In the genomic region with DNA sequence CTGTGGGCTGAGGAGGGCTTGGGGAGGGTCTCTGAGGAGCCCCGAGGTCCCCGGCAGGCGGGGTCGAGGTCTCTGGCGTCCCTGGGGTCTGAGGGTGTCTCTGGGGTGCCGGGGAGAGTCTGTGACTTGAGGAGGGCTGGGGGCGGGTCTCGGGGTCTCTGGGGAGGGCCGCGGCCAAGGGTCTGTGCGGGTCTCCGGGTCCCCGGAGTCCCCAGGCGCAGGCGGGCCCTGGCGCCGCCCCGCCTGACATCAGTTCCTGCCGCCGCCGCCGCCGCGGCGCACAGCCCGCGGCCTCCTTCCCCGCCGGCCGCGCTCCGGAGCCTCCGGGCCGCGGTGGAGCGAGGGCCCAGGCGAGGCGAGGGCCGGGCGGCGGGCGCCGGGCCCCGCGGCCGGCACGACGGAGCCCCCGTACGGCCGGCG, we compare ENCODE assay signal across 8 cellular contexts. TPM values are rescaled to one million over a fixed set of nuclear protein-coding genes. Genes with fewer than 3 reads are reported as not detected.
DNase-seq lines count a peak whose midpoint lies in the region; ATAC-seq and TF ChIP-seq lines count a peak whose summit lies in the region.

A gene with protein sequence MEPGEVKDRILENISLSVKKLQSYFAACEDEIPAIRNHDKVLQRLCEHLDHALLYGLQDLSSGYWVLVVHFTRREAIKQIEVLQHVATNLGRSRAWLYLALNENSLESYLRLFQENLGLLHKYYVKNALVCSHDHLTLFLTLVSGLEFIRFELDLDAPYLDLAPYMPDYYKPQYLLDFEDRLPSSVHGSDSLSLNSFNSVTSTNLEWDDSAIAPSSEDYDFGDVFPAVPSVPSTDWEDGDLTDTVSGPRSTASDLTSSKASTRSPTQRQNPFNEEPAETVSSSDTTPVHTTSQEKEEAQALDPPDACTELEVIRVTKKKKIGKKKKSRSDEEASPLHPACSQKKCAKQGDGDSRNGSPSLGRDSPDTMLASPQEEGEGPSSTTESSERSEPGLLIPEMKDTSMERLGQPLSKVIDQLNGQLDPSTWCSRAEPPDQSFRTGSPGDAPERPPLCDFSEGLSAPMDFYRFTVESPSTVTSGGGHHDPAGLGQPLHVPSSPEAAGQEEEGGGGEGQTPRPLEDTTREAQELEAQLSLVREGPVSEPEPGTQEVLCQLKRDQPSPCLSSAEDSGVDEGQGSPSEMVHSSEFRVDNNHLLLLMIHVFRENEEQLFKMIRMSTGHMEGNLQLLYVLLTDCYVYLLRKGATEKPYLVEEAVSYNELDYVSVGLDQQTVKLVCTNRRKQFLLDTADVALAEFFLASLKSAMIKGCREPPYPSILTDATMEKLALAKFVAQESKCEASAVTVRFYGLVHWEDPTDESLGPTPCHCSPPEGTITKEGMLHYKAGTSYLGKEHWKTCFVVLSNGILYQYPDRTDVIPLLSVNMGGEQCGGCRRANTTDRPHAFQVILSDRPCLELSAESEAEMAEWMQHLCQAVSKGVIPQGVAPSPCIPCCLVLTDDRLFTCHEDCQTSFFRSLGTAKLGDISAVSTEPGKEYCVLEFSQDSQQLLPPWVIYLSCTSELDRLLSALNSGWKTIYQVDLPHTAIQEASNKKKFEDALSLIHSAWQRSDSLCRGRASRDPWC (plus strand): TSS at position 279 of the 420 bp plus-strand sequence. CDS start 239 bp downstream, outside the sequence.

- POLR2A ChIA-PET in HEK293T (lab: Yijun Ruan, JAX), result no interaction called here
- POLR2A ChIA-PET in RWPE1 (lab: Yijun Ruan, JAX; ENCODE audit: low non-redundant PET), result no interaction called here

- peaks cover 16 to 22% of the 10 kb centered on the region in 2 experiments for H3K4me1 ChIP-seq in trophoblast cell (ENCODE audit: control insufficient read depth in 1 of 2, insufficient read depth in 2 of 2, low read length in 2 of 2)

- peaks cover 17% of the 10 kb centered on the region for H3K79me1 ChIP-seq in trophoblast cell (ENCODE audit: low read length)

- peaks cover 12% of the 10 kb centered on the region for H3K79me2 ChIP-seq in trophoblast cell (ENCODE audit: control insufficient read depth, insufficient read depth, low read length, poor library complexity)

- peak within 1 kb of the TSS; percentile 90 for H2BK12ac ChIP-seq in trophoblast cell (ENCODE audit: low read length)

- no peaks in the 10 kb centered on the region for H3K27me3 ChIP-seq in trophoblast cell (ENCODE audit: insufficient read depth, low read length)

- H4K8ac ChIP-seq in trophoblast cell (ENCODE audit: low read depth, low read length), result peak within 1 kb of the TSS; percentile 97

- peak within 1 kb of the TSS; percentile 91 for H2AK5ac ChIP-seq in trophoblast cell (ENCODE audit: low read length)

- CTCF ChIA-PET in HEK293T (lab: Yijun Ruan, JAX) (no interaction called here), RWPE1 (lab: Yijun Ruan, JAX) (interaction anchor here (0.6 kb wide), 1 partner anchor 394 kb away, joined by 3 read pairs; no protein-coding TSS in a partner anchor)

- ATAC-seq in HG03469 (IDR thresholded peaks at IDR 0.05; ENCODE audit: unreplicated experiment), result no peak

- H2BK120ac ChIP-seq in trophoblast cell (ENCODE audit: insufficient read depth, low read length, poor library complexity), result peak within 1 kb of the TSS; percentile 91

- DNase-seq in EH (ENCODE audit: low read depth) (peak; percentile 62), HEK293T (ENCODE audit: extremely low spot score) (peak; percentile 73), RWPE1 (ENCODE audit: low spot score) (peak; percentile 28), head of caudate nucleus (peak in 32 of 42 donors; percentile 17 to 70 (median 51)), trophoblast cell (peak in 1 of 2 donors; percentile 57), DMS153 (lab: John Stamatoyannopoulos, UW) (no peak)
- DNase-seq in activated naive CD4-positive, alpha-beta T cell treated with anti-CD3 and anti-CD28 coated beads, Interleukin-2, amount 50 U/mL, for 16 hours, result peak; percentile 56

- no peak for TF ChIP-seq CTCF in RWPE1 (conservative IDR thresholded peaks at IDR 0.05; ENCODE audit: low read depth)

- intact Hi-C loops in head of caudate nucleus (cut with DNase I), result no loop called here

- peak within 1 kb of the TSS; percentile 96 for H3K4me2 ChIP-seq in trophoblast cell (ENCODE audit: low read length)

- H3K4ac ChIP-seq in trophoblast cell (ENCODE audit: low read depth, low read length), result peak within 1 kb of the TSS; percentile 98

- H2AFZ ChIP-seq in trophoblast cell (ENCODE audit: insufficient read depth, low read length, poor library complexity), result peak within 1 kb of the TSS; percentile 75

- peak within 1 kb of the TSS; percentile 98 for H4K91ac ChIP-seq in trophoblast cell (ENCODE audit: low read depth, low read length)

- peak within 1 kb of the TSS; percentile 96 for H4K12ac ChIP-seq in trophoblast cell (ENCODE audit: low read depth, low read length)

- no peaks in the 10 kb centered on the region for H3K9me3 ChIP-seq in trophoblast cell (ENCODE audit: insufficient read depth, low read depth, low read length)

- H2BK5ac ChIP-seq in trophoblast cell (ENCODE audit: low read depth, low read length, poor library complexity), result peak within 1 kb of the TSS; percentile 98

- peak within 1 kb of the TSS; percentile 93 for H3K18ac ChIP-seq in trophoblast cell (ENCODE audit: low read length)

- peak within 1 kb of the TSS; percentile 86 for H3K9ac ChIP-seq in trophoblast cell (ENCODE audit: low read length)

- no CpG with 5 or more reads among the region's 52 CpGs for WGBS in trophoblast cell (ENCODE audit: extremely low coverage, insufficient coverage, insufficient read length)

- peak within 1 kb of the TSS; percentile 59 for H3K23ac ChIP-seq in trophoblast cell (ENCODE audit: low read length)

- H3K36me3 ChIP-seq in trophoblast cell (ENCODE audit: control insufficient read depth in 1 of 2, insufficient read depth in 2 of 2, low read length in 2 of 2), result no peaks in the 10 kb centered on the region

- peak within 1 kb of the TSS; percentile 92 for H3K14ac ChIP-seq in trophoblast cell (ENCODE audit: low read length)

- H3K27ac ChIP-seq in RWPE1, result peak within 1 kb of the TSS; percentile 97
- peak within 1 kb of the TSS; percentile 66 for H3K27ac ChIP-seq in trophoblast cell (ENCODE audit: low read depth, low read length)

- H3K4me3 ChIP-seq in trophoblast cell (ENCODE audit: low read depth, low read length), result peak within 1 kb of the TSS; percentile 87

TF ChIP-seq in HEK293T, 16 proteins besides CTCF, POLR2A, EP300 and RAD21:
- TF ChIP-seq FOXK2 (IDR thresholded peaks at IDR 0.05) (no peak), CTBP1 (IDR thresholded peaks at IDR 0.05; ENCODE audit: borderline replicate concordance) (no peak), FOXA1 (IDR thresholded peaks at IDR 0.05) (no peak), SUZ12 (IDR thresholded peaks at IDR 0.05) (no peak), ZNF384 (IDR thresholded peaks at IDR 0.05) (no peak), ELF4 (IDR thresholded peaks at IDR 0.05) (no peak), ARNT (IDR thresholded peaks at IDR 0.05) (no peak), SP1 (IDR thresholded peaks at IDR 0.05) (no peak), TARDBP (IDR thresholded peaks at IDR 0.05) (no peak), HDGF (IDR thresholded peaks at IDR 0.05; ENCODE audit: borderline replicate concordance) (no peak), FOXM1 (IDR thresholded peaks at IDR 0.05; ENCODE audit: borderline replicate concordance) (no peak), L3MBTL2 (conservative IDR thresholded peaks at IDR 0.05) (no peak), LEF1 (IDR thresholded peaks at IDR 0.05; ENCODE audit: borderline replicate concordance) (no peak), BHLHE40 (IDR thresholded peaks at IDR 0.05; ENCODE audit: borderline replicate concordance) (no peak), NFRKB (IDR thresholded peaks at IDR 0.05) (no peak)
- TF ChIP-seq, protein P1, sequence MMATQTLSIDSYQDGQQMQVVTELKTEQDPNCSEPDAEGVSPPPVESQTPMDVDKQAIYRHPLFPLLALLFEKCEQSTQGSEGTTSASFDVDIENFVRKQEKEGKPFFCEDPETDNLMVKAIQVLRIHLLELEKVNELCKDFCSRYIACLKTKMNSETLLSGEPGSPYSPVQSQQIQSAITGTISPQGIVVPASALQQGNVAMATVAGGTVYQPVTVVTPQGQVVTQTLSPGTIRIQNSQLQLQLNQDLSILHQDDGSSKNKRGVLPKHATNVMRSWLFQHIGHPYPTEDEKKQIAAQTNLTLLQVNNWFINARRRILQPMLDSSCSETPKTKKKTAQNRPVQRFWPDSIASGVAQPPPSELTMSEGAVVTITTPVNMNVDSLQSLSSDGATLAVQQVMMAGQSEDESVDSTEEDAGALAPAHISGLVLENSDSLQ (IDR thresholded peaks at IDR 0.05), result no peak

RNA-seq across cellular contexts. Expression of the gene that starts here (rescaled TPM):
- polyA plus RNA-seq in trophoblast cell (2013), result 53.4 and 55.2 TPM in 2 replicates
